25 cellular contexts compared by ENCODE assay signal in genomic region chr18:45871655-45872054, GRCh38. TPM values are rescaled to one million over a fixed set of nuclear protein-coding genes. Genes with fewer than 3 reads are reported as not detected.
DNase-seq lines count a peak whose midpoint lies in the region; ATAC-seq lines count a peak whose summit lies in the region.
"Had no signal": no experiment of that assay in that cellular context is flagged by ENCODE, and none has a peak within 500 bp of the region (broad histone marks: within the 10 kb centered on the region; RNA-seq: fewer than 3 reads in every experiment).

No MANE protein-coding gene starts in this region.

- DNase-seq in ELR (ENCODE audit: low read depth) (peak; percentile 76), LHCN-M2 (ENCODE audit: low read depth) (peak; percentile 54), astrocyte of the hippocampus (ENCODE audit: low read depth, low spot score) (peak; percentile 11), iris pigment epithelial cell (ENCODE audit: low read depth) (peak; percentile 28)
- no peak for DNase-seq in stimulated activated CD8-positive, alpha-beta memory T cell treated with anti-CD3 and anti-CD28 coated beads, Interleukin-4, amount 100 ng/mL, for 48 hours
- no peak for DNase-seq in CD4-positive, alpha-beta memory T cell
- DNase-seq: activated CD4-positive, alpha-beta T cell treated with anti-CD3 and anti-CD28 coated beads, Interleukin-2, amount 50 U/mL, for 1 hour; activated CD8-positive, alpha-beta memory T cell treated with anti-CD3 and anti-CD28 coated beads, Interleukin-2, amount 50 U/mL, for 4 hours; activated gamma-delta T cell treated with Interleukin-2 at 50 U/mL for 16 hours; CD4-positive, CD25-positive, alpha-beta regulatory T cell; DMS79; esophagus squamous epithelium; MV-4-11; NCI-H1930; NCI-H226; NCI-H774; SIG-M5; small intestine; stimulated activated CD4-positive, alpha-beta T cell treated with anti-CD3 and anti-CD28 coated beads, Interleukin-2, amount 100 ng/mL, for 48 hours; T-helper 1 cell had no signal

- intact Hi-C loops in CD4-positive, alpha-beta memory T cell (cut with micrococcal nuclease): no loop called here

- no peaks in the 10 kb centered on the region for H3K27me3 ChIP-seq in CD4-positive, alpha-beta memory T cell (ENCODE audit: insufficient read depth, low read length)
- H3K27me3 ChIP-seq: esophagus squamous epithelium, neutrophil, tibial nerve had no signal

- peaks cover 17% of the 10 kb centered on the region for H3K36me3 ChIP-seq in CD4-positive, alpha-beta memory T cell (ENCODE audit: insufficient read depth, low read length)

- peak overlapping the region in 3 of 7 donors; percentile 10 to 69 (median 18) for H3K27ac Mint-ChIP-seq in CD4-positive, alpha-beta memory T cell
- H3K27ac Mint-ChIP-seq: stimulated activated naive CD8-positive, alpha-beta T cell treated with anti-CD3 and anti-CD28 coated beads, Interleukin-15, Interleukin-2, amounts not matched to agents 100 ng/mL and 50 ng/mL, for 24 hours had no signal

- peaks cover 0 to 9% (median 3%) of the 10 kb centered on the region in 8 donors for H3K9me3 Mint-ChIP-seq in CD4-positive, alpha-beta memory T cell

- H3K36me3 Mint-ChIP-seq in CD4-positive, alpha-beta memory T cell: peaks cover 63 to 69% of the 10 kb centered on the region in 2 donors

- no peak overlapping the region for H3K27ac ChIP-seq in CD4-positive, alpha-beta memory T cell (ENCODE audit: low read depth, low read length)
- H3K27ac ChIP-seq: esophagus squamous epithelium, neutrophil, tibial nerve had no signal

- no peaks in the 10 kb centered on the region for H3K9me3 ChIP-seq in CD4-positive, alpha-beta memory T cell (ENCODE audit: control insufficient read depth in 1 of 2, low read length in 2 of 2)
- H3K9me3 ChIP-seq: esophagus squamous epithelium, neutrophil, tibial nerve had no signal

- ATAC-seq in GM21723 (IDR thresholded peaks at IDR 0.05; ENCODE audit: unreplicated experiment): no peak
- no peak for ATAC-seq in HG03025 (IDR thresholded peaks at IDR 0.05; ENCODE audit: low FRiP score, unreplicated experiment)

- no peaks in the 10 kb centered on the region for H3K27me3 Mint-ChIP-seq in CD4-positive, alpha-beta memory T cell
- H3K27me3 Mint-ChIP-seq: CD4-positive, CD25-positive, alpha-beta regulatory T cell; stimulated activated naive CD8-positive, alpha-beta T cell treated with anti-CD3 and anti-CD28 coated beads, Interleukin-15, Interleukin-2, amounts not matched to agents 100 ng/mL and 50 ng/mL, for 24 hours had no signal

- H3K4me1 ChIP-seq in CD4-positive, alpha-beta memory T cell (ENCODE audit: insufficient read depth, low read length): peaks cover 24% of the 10 kb centered on the region
- H3K4me1 ChIP-seq: esophagus squamous epithelium, tibial nerve had no signal

- peak overlapping the region in 1 of 8 donors; percentile 11 for H3K4me3 Mint-ChIP-seq in CD4-positive, alpha-beta memory T cell
- H3K4me3 Mint-ChIP-seq: CD4-positive, CD25-positive, alpha-beta regulatory T cell; stimulated activated naive CD8-positive, alpha-beta T cell treated with anti-CD3 and anti-CD28 coated beads, Interleukin-15, Interleukin-2, amounts not matched to agents 100 ng/mL and 50 ng/mL, for 24 hours had no signal

- CTCF ChIA-PET in CD4-positive, alpha-beta memory T cell (lab: Charles Lee; ENCODE audit: partially characterized antibody): no interaction called here

- POLR2A ChIA-PET in CD4-positive, alpha-beta memory T cell (lab: Charles Lee; ENCODE audit: partially characterized antibody): no interaction called here

- peaks cover 17 to 28% (median 26%) of the 10 kb centered on the region in 4 donors for H3K4me1 Mint-ChIP-seq in CD4-positive, alpha-beta memory T cell

- H3K4me3 ChIP-seq in CD4-positive, alpha-beta memory T cell (ENCODE audit: low read length in 2 of 2): no peak overlapping the region
- H3K4me3 ChIP-seq: esophagus squamous epithelium, tibial nerve had no signal

RNA-seq across cellular contexts. Expression of gene SIGLEC15, which starts 46.2 kb away (rescaled TPM):
- total RNA-seq in LHCN-M2 (2014; rRNA removed): 2.9 and 5.0 TPM in 2 replicates
- 0.61 TPM for polyA plus RNA-seq in LHCN-M2 (2012)
- not detected for total RNA-seq in CD4-positive, alpha-beta memory T cell
- polyA plus RNA-seq in CD4-positive, alpha-beta memory T cell: not detected
- total RNA-seq: CD4-positive, CD25-positive, alpha-beta regulatory T cell; esophagus squamous epithelium had no signal

Comparison
In these comparisons a context has a peak if more than half of its experiments do, and no peak if none do; other contexts are left out.
1. DNase-seq: peak in ELR (single experiment), LHCN-M2 (single experiment), astrocyte of the hippocampus (single experiment) and iris pigment epithelial cell (single experiment); none in stimulated activated CD8-positive, alpha-beta memory T cell treated with anti-CD3 and anti-CD28 coated beads, Interleukin-4, amount 100 ng/mL, for 48 hours (single experiment) and CD4-positive, alpha-beta memory T cell (0 of 5).